1 cellular context compared by ENCODE assay signal in genomic region chr11:67239795-67240574, GRCh38.
TF ChIP-seq lines count a peak whose summit lies in the region.

No MANE protein-coding gene starts in this region.

TF ChIP-seq in GM12878, 131 proteins besides CTCF, POLR2A, EP300 and RAD21 (continued from another document):
- TF ChIP-seq KLF5 (IDR thresholded peaks at IDR 0.05; ENCODE audit: partially characterized antibody) (peak; percentile 22), BMI1 (IDR thresholded peaks at IDR 0.05; ENCODE audit: borderline replicate concordance) (no peak), YY1 (IDR thresholded peaks at IDR 0.05; ENCODE audit: low read depth, low read length) (peak; percentile 83), RFX5 (IDR thresholded peaks at IDR 0.05; ENCODE audit: low read depth, low read length) (0 out of 2 replicates have a peak, but pooled peaks have one; percentile 28), ZNF24 (IDR thresholded peaks at IDR 0.05) (no peak), SRF (IDR thresholded peaks at IDR 0.05; ENCODE audit: low read depth in 2 of 2, low read length in 2 of 2) (peak; percentile 22 to 78; a peak in 2 of 4 replicates), ETV6 (conservative IDR thresholded peaks at IDR 0.05 in 1 of 2, IDR thresholded peaks at IDR 0.05 in 1 of 2; ENCODE audit: borderline replicate concordance in 1 of 2, low read depth in 1 of 2) (no peak), MYC (IDR thresholded peaks at IDR 0.05; ENCODE audit: insufficient read depth, insufficient read length, insufficient replicate concordance, low read length, severe bottlenecking) (peak; percentile 39), RUNX3 (IDR thresholded peaks at IDR 0.05; ENCODE audit: low read length) (peak; percentile 12; the same call in 1 of the 2 replicates), ZBED1 (IDR thresholded peaks at IDR 0.05; ENCODE audit: borderline replicate concordance) (no peak), CHD1 (IDR thresholded peaks at IDR 0.05; ENCODE audit: low read depth, low read length) (no peak), MTA3 (IDR thresholded peaks at IDR 0.05; ENCODE audit: borderline replicate concordance, low read length) (no peak; the same call in 1 of the 2 replicates), EGR1 (IDR thresholded peaks at IDR 0.05; ENCODE audit: borderline replicate concordance in 1 of 2, low read depth in 2 of 2, low read length in 2 of 2) (peak in 1 of 2 experiments; percentile 48; a peak in 1 of 3 replicates), GABPA (IDR thresholded peaks at IDR 0.05; ENCODE audit: low read depth) (0 out of 2 replicates have a peak, but pooled peaks have one; percentile 19), JUND (IDR thresholded peaks at IDR 0.05; ENCODE audit: low read depth, low read length) (peak; percentile 10; the same call in 1 of the 2 replicates), CBX5 (IDR thresholded peaks at IDR 0.05; ENCODE audit: low read depth) (no peak), PML (IDR thresholded peaks at IDR 0.05; ENCODE audit: low read length) (peak; percentile 92), BACH1 (IDR thresholded peaks at IDR 0.05; ENCODE audit: borderline replicate concordance) (peak; percentile 93), NBN (IDR thresholded peaks at IDR 0.05) (0 out of 2 replicates have a peak, but pooled peaks have one; percentile 36), ZNF274 (IDR thresholded peaks at IDR 0.05; ENCODE audit: insufficient read depth, insufficient read length) (no peak), IKZF1 (conservative IDR thresholded peaks at IDR 0.05) (peak; percentile 61; the same call in 1 of the 2 replicates), GATAD2B (conservative IDR thresholded peaks at IDR 0.05; ENCODE audit: low read depth) (no peak), WRNIP1 (IDR thresholded peaks at IDR 0.05; ENCODE audit: borderline replicate concordance, low read depth, low read length) (no peak; the same call in 1 of the 2 replicates), PKNOX1 (IDR thresholded peaks at IDR 0.05) (peak; percentile 40; the same call in 1 of the 2 replicates), BCL3 (IDR thresholded peaks at IDR 0.05; ENCODE audit: borderline replicate concordance, insufficient read depth, low read depth, low read length, poor library complexity, severe bottlenecking) (peak; percentile 62), BHLHE40 (IDR thresholded peaks at IDR 0.05; ENCODE audit: borderline replicate concordance in 1 of 2, low read depth in 2 of 2, low read length in 1 of 2) (peak; percentile 15 to 44; a peak in 1 of 4 replicates), NR2C1 (IDR thresholded peaks at IDR 0.05) (no peak), DPF2 (IDR thresholded peaks at IDR 0.05) (no peak), CREB1 (IDR thresholded peaks at IDR 0.05; ENCODE audit: low read depth) (peak; percentile 85), BRCA1 (IDR thresholded peaks at IDR 0.05; ENCODE audit: low read depth, low read length) (no peak), ZNF687 (IDR thresholded peaks at IDR 0.05) (peak; percentile 65; the same call in 1 of the 2 replicates), E4F1 (IDR thresholded peaks at IDR 0.05; ENCODE audit: borderline replicate concordance, partially characterized antibody) (peak; percentile 16), CHD2 (IDR thresholded peaks at IDR 0.05; ENCODE audit: borderline replicate concordance, low read depth, low read length) (no peak), HDGF (IDR thresholded peaks at IDR 0.05) (peak; percentile 91), FOXM1 (IDR thresholded peaks at IDR 0.05; ENCODE audit: low read depth, low read length) (no peak), E2F4 (IDR thresholded peaks at IDR 0.05; ENCODE audit: low read depth, low read length) (no peak), REST (IDR thresholded peaks at IDR 0.05; ENCODE audit: low read depth, low read length) (peak; percentile 60)
